Comparison of ENCODE assay signal across 23 cellular contexts in the genomic region with DNA sequence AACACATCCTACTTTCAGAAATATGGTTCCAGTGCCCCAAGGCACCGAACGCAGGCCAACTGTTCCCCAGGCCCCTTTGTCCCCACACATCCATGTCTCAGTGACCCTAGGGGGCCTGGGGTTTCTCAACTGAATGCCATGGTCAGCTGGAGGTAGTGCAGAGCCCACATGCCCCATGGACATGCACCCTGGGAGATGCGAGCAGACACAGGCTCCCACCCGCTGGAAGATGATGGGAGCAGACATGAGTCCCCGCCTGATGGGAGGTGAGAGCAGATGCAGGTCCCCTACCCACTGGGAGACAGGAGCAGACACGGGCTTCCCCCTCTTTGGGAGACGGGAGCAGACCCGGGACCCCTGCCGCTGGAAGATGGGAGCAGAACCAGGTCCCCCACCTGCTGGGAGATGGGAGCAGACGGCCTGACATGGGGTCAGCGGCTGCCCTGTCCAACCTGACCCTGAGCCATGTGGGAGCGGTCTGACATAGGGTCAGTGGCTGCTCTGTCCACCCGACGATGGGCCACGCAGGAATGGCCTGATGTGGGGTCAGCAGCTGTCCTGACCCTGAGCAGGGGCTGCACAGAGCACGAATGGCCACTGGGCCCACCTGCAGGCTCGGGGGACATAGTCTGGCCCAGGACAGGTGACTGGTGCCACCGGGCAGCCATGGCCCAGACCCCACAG. TPM values are rescaled to one million over a fixed set of nuclear protein-coding genes. Genes with fewer than 3 reads are reported as not detected.
DNase-seq lines count a peak whose midpoint lies in the region; ATAC-seq and TF ChIP-seq lines count a peak whose summit lies in the region.
"Had no signal": no experiment of that assay in that cellular context is flagged by ENCODE, and none has a peak within 500 bp of the region (broad histone marks: within the 10 kb centered on the region; RNA-seq: fewer than 3 reads in every experiment).

No MANE protein-coding gene starts in this region.

- TF ChIP-seq CTCF in 22Rv1 (IDR thresholded peaks at IDR 0.05) (no peak), neural progenitor cell (IDR thresholded peaks at IDR 0.05) (no peak)

- no peaks in the 10 kb centered on the region for H3F3A ChIP-seq in neural progenitor cell (ENCODE audit: low read depth)

- no peaks in the 10 kb centered on the region for H3K9me3 ChIP-seq in neural progenitor cell (ENCODE audit: low read depth)
- H3K9me3 ChIP-seq: pancreas, uterus had no signal

- peaks cover 8% of the 10 kb centered on the region for H3K27me3 Mint-ChIP-seq in neural progenitor cell (ENCODE audit: insufficient read depth, low read depth)
- H3K27me3 Mint-ChIP-seq: activated CD8-positive, alpha-beta memory T cell treated with anti-CD3 and anti-CD28 coated beads, Interleukin-2, amount 10 ng/mL, durations not matched to agents 7 days and 5 days; brain; T-cell had no signal

- H3K9ac ChIP-seq in neural progenitor cell (no peak overlapping the region), mesendoderm (ENCODE audit: low read length) (no peak overlapping the region)

- H3K56ac ChIP-seq in mesendoderm (ENCODE audit: low read length): no peak overlapping the region

- no CpG with 5 or more reads among the region's 18 CpGs for WGBS in mesendoderm (ENCODE audit: extremely low coverage, insufficient coverage, low lambda C conversion rate)

- no peak for ATAC-seq in GM18498 (IDR thresholded peaks at IDR 0.05; ENCODE audit: unreplicated experiment)
- no peak for ATAC-seq in GM21381 (IDR thresholded peaks at IDR 0.05; ENCODE audit: unreplicated experiment)
- ATAC-seq: activated CD8-positive, alpha-beta memory T cell treated with anti-CD3 and anti-CD28 coated beads, Interleukin-2, amount 10 ng/mL, durations not matched to agents 7 days and 5 days; pancreas; Right ventricle myocardium inferior; T-cell had no signal

- peaks cover 6% of the 10 kb centered on the region for H3K9me3 Mint-ChIP-seq in neural progenitor cell
- H3K9me3 Mint-ChIP-seq: CD8-positive, alpha-beta memory T cell; memory B cell; T-cell had no signal

- H3K4me2 ChIP-seq in neural progenitor cell: no peak overlapping the region
- H3K4me2 ChIP-seq in mesendoderm (ENCODE audit: low read length): no peak overlapping the region

- peak overlapping the region; percentile 36; the same call in 1 of the 2 replicates for H3K27ac ChIP-seq in 22Rv1
- H3K27ac ChIP-seq in neural progenitor cell: no peak overlapping the region
- H3K27ac ChIP-seq in mesendoderm (ENCODE audit: low read depth, low read length): no peak overlapping the region
- H3K27ac ChIP-seq: pancreas, uterus had no signal

- no peak overlapping the region for H3K4me3 ChIP-seq in neural progenitor cell
- H3K4me3 ChIP-seq in mesendoderm (ENCODE audit: low read length): no peak overlapping the region
- H3K4me3 ChIP-seq: pancreas, uterus had no signal

- no peaks in the 10 kb centered on the region for H3K4me1 ChIP-seq in neural progenitor cell
- no peaks in the 10 kb centered on the region for H3K4me1 ChIP-seq in mesendoderm (ENCODE audit: control insufficient read depth, low read depth, low read length)
- H3K4me1 ChIP-seq: pancreas, uterus had no signal

- H3K36me3 ChIP-seq in neural progenitor cell: no peaks in the 10 kb centered on the region
- H3K36me3 ChIP-seq in mesendoderm (ENCODE audit: control insufficient read depth, insufficient read depth, low read length): no peaks in the 10 kb centered on the region
- H3K36me3 ChIP-seq: uterus had no signal

- no peak overlapping the region for H3K4ac ChIP-seq in mesendoderm (ENCODE audit: low read depth, low read length)

- no peaks in the 10 kb centered on the region for H3K79me2 ChIP-seq in neural progenitor cell (ENCODE audit: low read depth)
- no peaks in the 10 kb centered on the region for H3K79me2 ChIP-seq in mesendoderm (ENCODE audit: control insufficient read depth, insufficient read depth, low read length)

- H3K4me1 Mint-ChIP-seq in neural progenitor cell: peaks cover 2% of the 10 kb centered on the region
- H3K4me1 Mint-ChIP-seq: activated CD8-positive, alpha-beta memory T cell treated with anti-CD3 and anti-CD28 coated beads, Interleukin-2, amount 10 ng/mL, durations not matched to agents 7 days and 5 days; brain; CD8-positive, alpha-beta memory T cell; memory B cell; naive B cell; T-cell had no signal

- no peak overlapping the region for H4K5ac ChIP-seq in mesendoderm (ENCODE audit: low read length)

- H4K8ac ChIP-seq in mesendoderm (ENCODE audit: low read depth, low read length): no peak overlapping the region

- H3K27me3 ChIP-seq in neural progenitor cell (no peaks in the 10 kb centered on the region), mesendoderm (ENCODE audit: insufficient read depth, low read length, poor library complexity) (no peaks in the 10 kb centered on the region)
- H3K27me3 ChIP-seq: pancreas, uterus had no signal

- H2AK5ac ChIP-seq in mesendoderm (ENCODE audit: low read length): no peak overlapping the region

- peaks cover 8% of the 10 kb centered on the region for H3K36me3 Mint-ChIP-seq in neural progenitor cell
- H3K36me3 Mint-ChIP-seq: activated CD8-positive, alpha-beta memory T cell treated with anti-CD3 and anti-CD28 coated beads, Interleukin-2, amount 10 ng/mL, durations not matched to agents 7 days and 5 days; memory B cell; naive B cell had no signal

- H2AFZ ChIP-seq in neural progenitor cell (replicated peaks): no peak overlapping the region

- no peaks in the 10 kb centered on the region for H4K20me1 ChIP-seq in neural progenitor cell (ENCODE audit: low read depth)

- peak overlapping the region; percentile 50 for H3K27ac Mint-ChIP-seq in neural progenitor cell
- H3K27ac Mint-ChIP-seq: activated CD8-positive, alpha-beta memory T cell treated with anti-CD3 and anti-CD28 coated beads, Interleukin-2, amount 10 ng/mL, durations not matched to agents 7 days and 5 days; brain; memory B cell; T-cell had no signal

- H3K79me1 ChIP-seq in mesendoderm (ENCODE audit: low read length): no peaks in the 10 kb centered on the region

- H2BK120ac ChIP-seq in mesendoderm (ENCODE audit: low read depth, low read length): no peak overlapping the region

- no peak overlapping the region for H3K18ac ChIP-seq in mesendoderm (ENCODE audit: low read length)

- H3K23ac ChIP-seq in mesendoderm (ENCODE audit: low read length): no peak overlapping the region

- no peak overlapping the region for H2BK15ac ChIP-seq in mesendoderm (replicated peaks; ENCODE audit: low read depth)

- DNase-seq in Ammon's horn (ENCODE audit: low spot score) (peak; percentile 3), ecto neural progenitor cell (ENCODE audit: low spot score) (peak; percentile 40), neural progenitor cell (ENCODE audit: low spot score) (no peak), mesendoderm (no peak)
- DNase-seq: activated CD8-positive, alpha-beta memory T cell treated with anti-CD3 and anti-CD28 coated beads, Interleukin-2, amount 10 ng/mL, durations not matched to agents 7 days and 5 days; CD8-positive, alpha-beta memory T cell; DMS153; naive B cell; NCI-H1092 treated with DMSO at 0.1 percent for 48 hours; NCI-H2029; NCI-H2227 treated with DMSO at 0.1 percent for 48 hours; NCI-H82; substantia nigra; uterus had no signal

- no peak overlapping the region for H2BK5ac ChIP-seq in mesendoderm (ENCODE audit: low read length)

- H3K4me3 Mint-ChIP-seq in neural progenitor cell: no peak overlapping the region
- H3K4me3 Mint-ChIP-seq: activated CD8-positive, alpha-beta memory T cell treated with anti-CD3 and anti-CD28 coated beads, Interleukin-2, amount 10 ng/mL, durations not matched to agents 7 days and 5 days; brain; CD8-positive, alpha-beta memory T cell; memory B cell; naive B cell; T-cell had no signal

RNA-seq across cellular contexts. Expression of a gene that starts 18.4 kb away (rescaled TPM):
- 0.25 and 0.60 TPM in 2 replicates for total RNA-seq in neural progenitor cell (ENCODE audit: low replicate concordance)
- 0.10 TPM for polyA plus RNA-seq in mesendoderm (2013, experiment 1 of 2)
- 0.17 TPM for polyA plus RNA-seq in mesendoderm (2013, experiment 2 of 2)
- polyA plus RNA-seq: CD8-positive, alpha-beta memory T cell; fibroblast of lung had no signal

Comparison
In these comparisons a context has a peak if more than half of its experiments do, and no peak if none do; other contexts are left out.
1. DNase-seq: peak in Ammon's horn (single experiment) and ecto neural progenitor cell (single experiment); none in neural progenitor cell (single experiment) and mesendoderm (single experiment).